1 cellular context compared by ENCODE assay signal in genomic region chr10:52540479-52540984, GRCh38.
A peak's percentile ranks its signal among the peaks of the same experiment; 100 is the strongest.
TF ChIP-seq lines count a peak whose summit lies in the region.

No MANE protein-coding gene starts in this region.

TF ChIP-seq in SK-N-SH treated with all-trans-retinoic acid at 6 μM for 48 hours, 23 proteins besides CTCF, POLR2A, EP300 and RAD21 (continued from another document):
- TF ChIP-seq PATZ1 (CRISPR knock-in tag; IDR thresholded peaks at IDR 0.05; ENCODE audit: borderline replicate concordance) (peak; percentile 67; the same call in 1 of the 2 replicates), CREB5 (CRISPR knock-in tag; IDR thresholded peaks at IDR 0.05; ENCODE audit: low read depth) (no peak; the same call in 1 of the 2 replicates)
